ENCODE assay signal across 28 cellular contexts in genomic region chr11:9853929-9854557, GRCh38.
A peak's percentile ranks its signal among the peaks of the same experiment; 100 is the strongest.
DNase-seq lines count a peak whose midpoint lies in the region; ATAC-seq, FAIRE-seq and TF ChIP-seq lines count a peak whose summit lies in the region.
"Had no signal": no experiment of that assay in that cellular context is flagged by ENCODE, and none has a peak within 500 bp of the region (broad histone marks: within the 10 kb centered on the region; RNA-seq: fewer than 3 reads in every experiment).

No MANE protein-coding gene starts in this region.

- peaks cover 6 to 9% of the 10 kb centered on the region in 2 donors for H3K4me1 ChIP-seq in left lung
- H3K4me1 ChIP-seq in kidney (ENCODE audit: control insufficient read depth in 1 of 2, insufficient read depth in 1 of 2, low read depth in 1 of 2, low read length in 2 of 2): peaks cover 0 to 6% of the 10 kb centered on the region in 2 donors
- H3K4me1 ChIP-seq: suprapubic skin had no signal

- DNase-seq in AG10803 (ENCODE audit: low read depth) (peak; percentile 78), HFFc6 (peak; percentile 7), left lung (no peak), kidney (no peak), H4 (ENCODE audit: low spot score) (no peak), GM10266 (ENCODE audit: extremely low spot score) (no peak)
- DNase-seq: ACHN; activated T-cell treated with anti-CD3 and anti-CD28 coated beads, Interleukin-2, amount 50 U/mL, for 24 hours; adrenal gland; CD4-positive, alpha-beta T cell; esophagus squamous epithelium; GF-D8; H9; Kasumi-1; left cardiac atrium; MV-4-11; NCI-H2171; NCI-H524; nucleus accumbens; stimulated activated CD4-positive, alpha-beta T cell treated with anti-CD3 and anti-CD28 coated beads, Interleukin-4, amount 100 ng/mL, for 1 hour; stimulated activated naive B cell treated with anti-CD40 and anti-IgM and Interleukin-4, amounts not matched to agents 10 μg/mL and 1 μg/mL and 100 μg/mL, for 72 hours had no signal

- H3K27ac ChIP-seq in left lung (no peak overlapping the region), kidney (ENCODE audit: low read depth in 2 of 2, low read length in 2 of 2) (no peak overlapping the region)
- H3K27ac ChIP-seq: adrenal gland, esophagus squamous epithelium, SJSA1, suprapubic skin had no signal

- no peak for TF ChIP-seq CTCF in AG10803 (conservative IDR thresholded peaks at IDR 0.05; ENCODE audit: low read length)
- TF ChIP-seq CTCF in HFFc6 (IDR thresholded peaks at IDR 0.05): no peak
- no peak for TF ChIP-seq CTCF in left lung (IDR thresholded peaks at IDR 0.05)
- TF ChIP-seq CTCF in kidney (IDR thresholded peaks at IDR 0.05; ENCODE audit: borderline replicate concordance, extremely low read depth, insufficient read depth): no peak
- TF ChIP-seq CTCF in GM10266 (IDR thresholded peaks at IDR 0.05; ENCODE audit: control insufficient read depth, insufficient read depth, low read depth, missing control alignments): no peak

- no peak for FAIRE-seq in kidney (lab: Jason Lieb, UNC)
- FAIRE-seq: RCC 7860, TTC549 had no signal

- H3K27me3 ChIP-seq in left lung: no peaks in the 10 kb centered on the region
- H3K27me3 ChIP-seq: adrenal gland, esophagus squamous epithelium, SJSA1, suprapubic skin had no signal

- ATAC-seq in left lung (peak; percentile 41), GM19395 (IDR thresholded peaks at IDR 0.05; ENCODE audit: unreplicated experiment) (no peak)
- ATAC-seq: stimulated activated naive B cell treated with anti-CD40 and anti-IgM and Interleukin-4, amounts not matched to agents 10 μg/mL and 1 μg/mL and 100 μg/mL, for 72 hours had no signal

- H3K9me3 Mint-ChIP-seq in HFFc6: no peaks in the 10 kb centered on the region
- H3K9me3 Mint-ChIP-seq in dendritic cell treated with granulocyte-macrophage colony-stimulating factor and Interleukin-4, amounts not matched to agents 40 ng/mL and 50 ng/mL, for 4 days: no peaks in the 10 kb centered on the region
- H3K9me3 Mint-ChIP-seq: activated T-cell treated with anti-CD3 and anti-CD28 coated beads, Interleukin-2, amount 50 U/mL, for 24 hours; brain; CD4-positive, alpha-beta T cell; H9; stimulated activated naive B cell treated with anti-CD40 and anti-IgM and Interleukin-4, amounts not matched to agents 10 μg/mL and 1 μg/mL and 100 μg/mL, for 72 hours had no signal

- H3K4me3 ChIP-seq in AG10803 (ENCODE audit: low read length): no peak overlapping the region
- no peak overlapping the region for H3K4me3 ChIP-seq in left lung
- H3K4me3 ChIP-seq in kidney (ENCODE audit: low read length in 2 of 2): no peak overlapping the region
- H3K4me3 ChIP-seq: adrenal gland, esophagus squamous epithelium, SJSA1, suprapubic skin had no signal

- no peaks in the 10 kb centered on the region for H3K27me3 Mint-ChIP-seq in HFFc6 (ENCODE audit: insufficient read depth)
- H3K27me3 Mint-ChIP-seq in dendritic cell treated with granulocyte-macrophage colony-stimulating factor and Interleukin-4, amounts not matched to agents 40 ng/mL and 50 ng/mL, for 4 days: no peaks in the 10 kb centered on the region
- H3K27me3 Mint-ChIP-seq: activated T-cell treated with anti-CD3 and anti-CD28 coated beads, Interleukin-2, amount 50 U/mL, for 24 hours; brain; CD4-positive, alpha-beta T cell; stimulated activated naive B cell treated with anti-CD40 and anti-IgM and Interleukin-4, amounts not matched to agents 10 μg/mL and 1 μg/mL and 100 μg/mL, for 72 hours had no signal

- peaks cover 13% of the 10 kb centered on the region for H3K36me3 Mint-ChIP-seq in HFFc6 (ENCODE audit: low read depth)
- peaks cover 5% of the 10 kb centered on the region for H3K36me3 Mint-ChIP-seq in dendritic cell treated with granulocyte-macrophage colony-stimulating factor and Interleukin-4, amounts not matched to agents 40 ng/mL and 50 ng/mL, for 4 days (ENCODE audit: low read depth)

- H3K4me1 Mint-ChIP-seq in HFFc6 (ENCODE audit: low read depth): peaks cover 59% of the 10 kb centered on the region
- peaks cover 22% of the 10 kb centered on the region for H3K4me1 Mint-ChIP-seq in dendritic cell treated with granulocyte-macrophage colony-stimulating factor and Interleukin-4, amounts not matched to agents 40 ng/mL and 50 ng/mL, for 4 days (ENCODE audit: low read depth)

- peak overlapping the region; percentile 8; the same call in 1 of the 2 replicates for H3K27ac Mint-ChIP-seq in HFFc6
- peak overlapping the region; percentile 27 for H3K27ac Mint-ChIP-seq in dendritic cell treated with granulocyte-macrophage colony-stimulating factor and Interleukin-4, amounts not matched to agents 40 ng/mL and 50 ng/mL, for 4 days
- H3K27ac Mint-ChIP-seq: activated T-cell treated with anti-CD3 and anti-CD28 coated beads, Interleukin-2, amount 50 U/mL, for 24 hours; brain; CD4-positive, alpha-beta T cell; H9; stimulated activated naive B cell treated with anti-CD40 and anti-IgM and Interleukin-4, amounts not matched to agents 10 μg/mL and 1 μg/mL and 100 μg/mL, for 72 hours had no signal

- H3K36me3 ChIP-seq in left lung: peaks cover 0 to 33% of the 10 kb centered on the region in 2 donors
- peaks cover 11 to 12% of the 10 kb centered on the region in 2 donors for H3K36me3 ChIP-seq in kidney (ENCODE audit: control insufficient read depth in 1 of 2, insufficient read depth in 2 of 2, low read length in 2 of 2)

- no peak overlapping the region for H3K9ac ChIP-seq in kidney (ENCODE audit: low read length in 2 of 2)

- H3K9me3 ChIP-seq in left lung (no peaks in the 10 kb centered on the region), kidney (ENCODE audit: control insufficient read depth in 1 of 2, low read length in 2 of 2) (no peaks in the 10 kb centered on the region)
- H3K9me3 ChIP-seq: adrenal gland, esophagus squamous epithelium, SJSA1, suprapubic skin had no signal

- no peak overlapping the region for H3K4me3 Mint-ChIP-seq in HFFc6
- H3K4me3 Mint-ChIP-seq in dendritic cell treated with granulocyte-macrophage colony-stimulating factor and Interleukin-4, amounts not matched to agents 40 ng/mL and 50 ng/mL, for 4 days: no peak overlapping the region
- H3K4me3 Mint-ChIP-seq: activated T-cell treated with anti-CD3 and anti-CD28 coated beads, Interleukin-2, amount 50 U/mL, for 24 hours; brain; CD4-positive, alpha-beta T cell; H9; stimulated activated naive B cell treated with anti-CD40 and anti-IgM and Interleukin-4, amounts not matched to agents 10 μg/mL and 1 μg/mL and 100 μg/mL, for 72 hours had no signal

- intact Hi-C loops in dendritic cell treated with granulocyte-macrophage colony-stimulating factor and Interleukin-4, amounts not matched to agents 40 ng/mL and 50 ng/mL, for 4 days (cut with micrococcal nuclease): no loop called here
- intact Hi-C loops in left lung (cut with DNase I) (no loop called here), kidney (cut with DNase I) (no loop called here)

Comparison
In these comparisons a context has a peak if more than half of its experiments do, and no peak if none do; other contexts are left out.
1. DNase-seq: peak in AG10803 (single experiment) and HFFc6 (single experiment); none in left lung (0 of 2), kidney (single experiment), H4 (single experiment) and GM10266 (single experiment).